In genomic region chr2:191012346-191012745, GRCh38 we compare ENCODE assay signal across 14 cellular contexts. TPM values are rescaled to one million over a fixed set of nuclear protein-coding genes. Genes with fewer than 3 reads are reported as not detected.
A peak's percentile ranks its signal among the peaks of the same experiment; 100 is the strongest.
DNase-seq lines count a peak whose midpoint lies in the region; ATAC-seq and TF ChIP-seq lines count a peak whose summit lies in the region.
"Had no signal": no experiment of that assay in that cellular context is flagged by ENCODE, and none has a peak within 500 bp of the region (broad histone marks: within the 10 kb centered on the region; RNA-seq: fewer than 3 reads in every experiment).

No MANE protein-coding gene starts in this region.

- no peaks in the 10 kb centered on the region for H3K9me3 ChIP-seq in Caco-2
- no peaks in the 10 kb centered on the region for H3K9me3 ChIP-seq in OCI-LY1 (ENCODE audit: low read length)
- no peaks in the 10 kb centered on the region for H3K9me3 ChIP-seq in gastrocnemius medialis
- H3K9me3 ChIP-seq: prostate gland had no signal

- no peak for DNase-seq in Caco-2
- DNase-seq in fibroblast of pulmonary artery (ENCODE audit: low read depth) = no peak
- DNase-seq in gastrocnemius medialis = no peak
- no peak for DNase-seq in GM10266 (ENCODE audit: extremely low spot score)
- no peak for DNase-seq in lower leg skin (ENCODE audit: low spot score in 2 of 2)
- no peak for DNase-seq in NCI-H748 (lab: John Stamatoyannopoulos, UW; ENCODE audit: unreplicated experiment)
- no peak for DNase-seq in naive thymus-derived CD8-positive, alpha-beta T cell
- DNase-seq: activated CD4-positive, alpha-beta T cell treated with anti-CD3 and anti-CD28 coated beads, Interleukin-2, amount 50 U/mL, for 4 hours; activated naive CD4-positive, alpha-beta T cell treated with anti-CD3 and anti-CD28 coated beads, Interleukin-2, amount 10 ng/mL, durations not matched to agents 7 days and 5 days; effector memory CD8-positive, alpha-beta T cell; GOT3 had no signal

- no peak overlapping the region for H3K4me3 Mint-ChIP-seq in Caco-2 (ENCODE audit: unreplicated experiment)
- H3K4me3 Mint-ChIP-seq in naive thymus-derived CD8-positive, alpha-beta T cell = no peak overlapping the region
- H3K4me3 Mint-ChIP-seq: activated naive CD4-positive, alpha-beta T cell treated with anti-CD3 and anti-CD28 coated beads, Interleukin-2, amount 10 ng/mL, durations not matched to agents 7 days and 5 days; effector memory CD8-positive, alpha-beta T cell had no signal

- H3K36me3 Mint-ChIP-seq in Caco-2 (ENCODE audit: insufficient read depth, unreplicated experiment) = peaks cover 29% of the 10 kb centered on the region
- peaks cover 4 to 37% (median 30%) of the 10 kb centered on the region in 3 donors for H3K36me3 Mint-ChIP-seq in naive thymus-derived CD8-positive, alpha-beta T cell

- no peak for ATAC-seq in gastrocnemius medialis
- no peak for ATAC-seq in naive thymus-derived CD8-positive, alpha-beta T cell
- ATAC-seq: effector memory CD8-positive, alpha-beta T cell had no signal

- POLR2A ChIA-PET in Caco-2 (lab: Charles Lee) = interaction anchor here (0.6 kb wide), 3 partner anchors 39 to 668 kb away, joined by 3 to 4 read pairs (median 3); no protein-coding TSS in a partner anchor
- POLR2A ChIA-PET in naive thymus-derived CD8-positive, alpha-beta T cell (lab: Charles Lee) = interaction anchor here (0.7 to 1.7 kb wide), 12 partner anchors 8 to 666 kb away, joined by 3 to 11 read pairs (median 4); partner anchors contain the start of genes GLS, NABP1 and STAT4

- no peaks in the 10 kb centered on the region for H3K9me2 ChIP-seq in OCI-LY1 (ENCODE audit: low read depth, low read length)

- TF ChIP-seq CTCF in Caco-2 (IDR thresholded peaks at IDR 0.05; ENCODE audit: insufficient read depth in 1 of 2, low read depth in 1 of 2, low read length in 1 of 2, severe bottlenecking in 1 of 2, unreplicated experiment in 1 of 2) = no peak
- TF ChIP-seq CTCF in OCI-LY1 (IDR thresholded peaks at IDR 0.05; ENCODE audit: low read length) = no peak
- TF ChIP-seq CTCF in fibroblast of pulmonary artery (IDR thresholded peaks at IDR 0.05; ENCODE audit: low read length, missing control alignments) = no peak
- TF ChIP-seq CTCF in gastrocnemius medialis (IDR thresholded peaks at IDR 0.05 in 4 of 5, conservative IDR thresholded peaks at IDR 0.05 in 1 of 5) = no peak
- no peak for TF ChIP-seq CTCF in GM10266 (IDR thresholded peaks at IDR 0.05; ENCODE audit: control insufficient read depth, insufficient read depth, low read depth, missing control alignments)
- TF ChIP-seq CTCF in lower leg skin (IDR thresholded peaks at IDR 0.05) = no peak

- H3K4me1 ChIP-seq in Caco-2 = peaks cover 5% of the 10 kb centered on the region; the same call in 1 of the 2 replicates
- peaks cover 19% of the 10 kb centered on the region for H3K4me1 ChIP-seq in OCI-LY1 (ENCODE audit: insufficient read depth, low read length, severe bottlenecking)
- peaks cover 13 to 25% of the 10 kb centered on the region in 2 donors for H3K4me1 ChIP-seq in gastrocnemius medialis

- WGBS in lower leg skin, 2 donors = 81 to 86% methylated on average over 3 of the region's 3 CpGs

- no peaks in the 10 kb centered on the region for H4K20me1 ChIP-seq in OCI-LY1 (ENCODE audit: insufficient read depth, low read length)

- H3K9ac ChIP-seq in OCI-LY1 (ENCODE audit: low read length) = no peak overlapping the region; the same call in 1 of the 2 replicates

- no peaks in the 10 kb centered on the region for H3K27me3 Mint-ChIP-seq in Caco-2 (ENCODE audit: insufficient read depth, unreplicated experiment)
- no peaks in the 10 kb centered on the region for H3K27me3 Mint-ChIP-seq in naive thymus-derived CD8-positive, alpha-beta T cell
- H3K27me3 Mint-ChIP-seq: activated naive CD4-positive, alpha-beta T cell treated with anti-CD3 and anti-CD28 coated beads, Interleukin-2, amount 10 ng/mL, durations not matched to agents 7 days and 5 days; effector memory CD8-positive, alpha-beta T cell had no signal

- CTCF ChIA-PET in Caco-2 (lab: Charles Lee) = no interaction called here

- H3K4me1 Mint-ChIP-seq in Caco-2 (ENCODE audit: low read depth, unreplicated experiment) = no peaks in the 10 kb centered on the region
- H3K4me1 Mint-ChIP-seq in naive thymus-derived CD8-positive, alpha-beta T cell = peaks cover 19 to 47% (median 32%) of the 10 kb centered on the region in 4 donors

- H3K4me2 ChIP-seq in OCI-LY1 (ENCODE audit: low read length) = peak overlapping the region; percentile 84

- peak overlapping the region; percentile 72; the same call in 1 of the 2 replicates for H3K4me3 ChIP-seq in Caco-2 (ENCODE audit: low read depth, low read length)
- H3K4me3 ChIP-seq in OCI-LY1 (ENCODE audit: low read depth, low read length, poor library complexity, severe bottlenecking) = no peak overlapping the region
- H3K4me3 ChIP-seq in fibroblast of pulmonary artery (replicated peaks; ENCODE audit: low read depth, low read length) = peak overlapping the region; percentile 79
- H3K4me3 ChIP-seq in gastrocnemius medialis = peak overlapping the region in 3 of 4 donors; percentile 82 to 98 (median 95)
- no peak overlapping the region for H3K4me3 ChIP-seq in lower leg skin (ENCODE audit: low read depth, poor library complexity, severe bottlenecking)

- no peaks in the 10 kb centered on the region for H3K9me3 Mint-ChIP-seq in Caco-2 (ENCODE audit: unreplicated experiment)
- H3K9me3 Mint-ChIP-seq in naive thymus-derived CD8-positive, alpha-beta T cell = peaks cover 0 to 12% (median 0%) of the 10 kb centered on the region in 9 donors
- H3K9me3 Mint-ChIP-seq: effector memory CD8-positive, alpha-beta T cell had no signal

- no peak overlapping the region for H3K27ac Mint-ChIP-seq in Caco-2 (ENCODE audit: unreplicated experiment)
- H3K27ac Mint-ChIP-seq in naive thymus-derived CD8-positive, alpha-beta T cell = no peak overlapping the region
- H3K27ac Mint-ChIP-seq: activated naive CD4-positive, alpha-beta T cell treated with anti-CD3 and anti-CD28 coated beads, Interleukin-2, amount 10 ng/mL, durations not matched to agents 7 days and 5 days; effector memory CD8-positive, alpha-beta T cell had no signal

- no TSS peak for BruUV-seq in Caco-2 (replicated peaks; lab: Mats Ljungman, UMichigan)

- in situ Hi-C loops in gastrocnemius medialis (cut with MboI; ENCODE audit: low sequenced_read_pairs in 4 of 4) = loop anchor here in 3 of 4 donors (10.0 to 25.0 kb wide), 3 partner anchors 125 to 675 kb away; partner anchors contain the start of genes NABP1 (in 2 of the 3) and GLS (in 1 of the 3)

- no peaks in the 10 kb centered on the region for H3K79me2 ChIP-seq in OCI-LY1 (ENCODE audit: insufficient read depth, low read length)

- no peak for TF ChIP-seq POLR2A in gastrocnemius medialis (IDR thresholded peaks at IDR 0.05)
- TF ChIP-seq POLR2A in lower leg skin (IDR thresholded peaks at IDR 0.05) = no peak

- intact Hi-C loops in Caco-2 (cut with micrococcal nuclease; ENCODE audit: unreplicated experiment) (loop anchor here (5.0 kb wide), 2 partner anchors 130 to 155 kb away; partner anchors contain the start of gene GLS), gastrocnemius medialis (cut with DNase I; ENCODE audit: low total_unique reads) (loop anchor here (1.0 to 10.0 kb wide), 4 partner anchors 8 to 1348 kb away; partner anchors contain the start of genes ASNSD1 and NEMP2), lower leg skin (cut with DNase I; ENCODE audit: low total_unique reads) (no loop called here)

- H3K27ac ChIP-seq in OCI-LY1 (ENCODE audit: low read depth, low read length, poor library complexity, severe bottlenecking) (no peak overlapping the region), gastrocnemius medialis (peak overlapping the region in 3 of 4 donors; percentile 89 to 98 (median 94))
- H3K27ac ChIP-seq: SK-N-MC had no signal

- no peaks in the 10 kb centered on the region for H3F3A ChIP-seq in OCI-LY1 (ENCODE audit: insufficient read depth, low read length)

- H3K27me3 ChIP-seq in Caco-2 (replicated peaks; ENCODE audit: control insufficient read depth, insufficient read depth, low read length) (no peaks in the 10 kb centered on the region), OCI-LY1 (ENCODE audit: insufficient read depth, low read length) (no peaks in the 10 kb centered on the region), gastrocnemius medialis (no peaks in the 10 kb centered on the region)

- no peak overlapping the region for H2AFZ ChIP-seq in OCI-LY1 (ENCODE audit: low read length)

- H3K36me3 ChIP-seq in Caco-2 (ENCODE audit: control insufficient read depth, insufficient read depth, low read length) (no peaks in the 10 kb centered on the region), OCI-LY1 (ENCODE audit: insufficient read depth, low read length) (peaks cover 22% of the 10 kb centered on the region), gastrocnemius medialis (peaks cover 0 to 24% of the 10 kb centered on the region in 2 donors)
- H3K36me3 ChIP-seq: prostate gland had no signal

RNA-seq across cellular contexts. Expression of gene STAT1, which starts 1.6 kb away (rescaled TPM):
- 113 and 126 TPM in 2 replicates for total RNA-seq in Caco-2 (2022)
- total RNA-seq in gastrocnemius medialis = 10 to 100 TPM; 23.0 to 36.9 (median 28.6) TPM
- total RNA-seq in lower leg skin = 10 to 100 TPM; 37.5 to 55.6 (median 45.5) TPM
- 10 to 100 TPM; 62.8 to 74.9 TPM for total RNA-seq in naive thymus-derived CD8-positive, alpha-beta T cell
- 100 to 1,000 TPM; 154 to 231 (median 217) TPM for polyA plus RNA-seq in naive thymus-derived CD8-positive, alpha-beta T cell

Comparison
In these comparisons a context has a peak if more than half of its experiments do, and no peak if none do; other contexts are left out.
1. H3K4me3 ChIP-seq: peak in Caco-2 (single experiment), fibroblast of pulmonary artery (single experiment) and gastrocnemius medialis (3 of 4); none in OCI-LY1 (single experiment) and lower leg skin (single experiment).